ENCODE assay signal across 7 cellular contexts in the genomic region with DNA sequence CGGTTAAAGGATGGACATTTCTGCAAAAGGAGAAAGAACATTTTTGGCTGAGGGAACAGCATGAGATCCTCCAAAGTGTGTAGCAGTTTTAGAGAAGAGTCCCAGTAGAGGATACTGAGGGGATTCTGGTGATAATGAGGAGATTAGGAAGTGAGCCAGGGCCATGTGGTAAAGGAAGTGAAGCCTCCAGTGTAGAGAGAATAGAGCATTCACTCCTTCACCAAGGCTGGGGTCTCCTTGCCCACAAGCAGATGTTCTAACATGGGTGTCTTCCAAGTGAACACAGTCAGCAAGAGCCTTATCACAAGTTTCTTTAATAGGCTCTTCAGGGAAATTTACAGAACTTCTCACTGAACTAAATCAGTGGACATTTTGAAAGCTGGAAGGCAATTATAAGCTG.
"Had no signal": no experiment of that assay in that cellular context is flagged by ENCODE, and none has a peak within 500 bp of the region (broad histone marks: within the 10 kb centered on the region; RNA-seq: fewer than 3 reads in every experiment).

No MANE protein-coding gene starts in this region.

- H3K27ac ChIP-seq: GM23248 had no signal

- H3K4me1 ChIP-seq: HAP-1 had no signal

- DNase-seq: GM23248, GOT3, H7, HFFc6, IMR-90 had no signal

- H2AFZ ChIP-seq: GM23248 had no signal

- H3K4me3 ChIP-seq: GM23248, HAP-1 had no signal

- H3K36me3 ChIP-seq: HAP-1 had no signal

- H3K9me3 ChIP-seq: HAP-1 had no signal

- ATAC-seq: HCT116 had no signal
